Comparison of ENCODE assay signal across 19 cellular contexts in the genomic region with DNA sequence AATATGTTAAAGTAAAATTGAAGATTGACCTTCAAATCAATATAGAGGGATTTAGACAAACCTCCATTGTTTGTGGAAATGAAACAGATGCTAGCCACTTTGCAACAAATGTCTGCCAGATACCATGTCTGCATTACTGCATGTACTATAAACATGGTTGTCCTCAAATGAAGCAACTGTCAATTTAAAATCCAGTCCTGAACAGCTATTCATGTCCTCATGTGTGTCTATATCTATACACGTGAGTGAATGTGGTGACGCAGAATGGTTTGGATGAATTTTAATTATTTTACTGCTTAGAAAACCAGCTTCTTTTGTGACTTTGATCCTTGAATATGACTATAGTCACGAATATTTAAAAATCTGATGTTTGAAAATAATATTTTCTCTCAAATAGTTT.
"Had no signal": no experiment of that assay in that cellular context is flagged by ENCODE, and none has a peak within 500 bp of the region (broad histone marks: within the 10 kb centered on the region; RNA-seq: fewer than 3 reads in every experiment).

No MANE protein-coding gene starts in this region.

- H3K4me1 ChIP-seq: parathyroid adenoma, right atrium auricular region, spleen, tibial nerve had no signal

- H3K4me3 Mint-ChIP-seq: activated naive CD8-positive, alpha-beta T cell; activated T-cell treated with anti-CD3 and anti-CD28 coated beads, Interleukin-2, amount 50 U/mL, for 72 hours; naive thymus-derived CD4-positive, alpha-beta T cell had no signal

- H3K27me3 ChIP-seq: right atrium auricular region, spleen, tibial nerve had no signal

- H3K4me3 ChIP-seq: right atrium auricular region, spleen, tibial nerve had no signal

- H3K36me3 ChIP-seq: right atrium auricular region, spleen, tibial nerve had no signal

- H3K36me3 Mint-ChIP-seq: activated naive CD8-positive, alpha-beta T cell had no signal

- H3K27ac ChIP-seq: parathyroid adenoma, right atrium auricular region, spleen, tibial nerve had no signal

- H3K27ac Mint-ChIP-seq: activated naive CD8-positive, alpha-beta T cell; activated T-cell treated with anti-CD3 and anti-CD28 coated beads, Interleukin-2, amount 50 U/mL, for 72 hours; naive thymus-derived CD4-positive, alpha-beta T cell had no signal

- DNase-seq: activated CD4-positive, alpha-beta T cell treated with anti-CD3 and anti-CD28 coated beads for 4 hours; activated CD4-positive, alpha-beta T cell treated with anti-CD3 and anti-CD28 coated beads, Interleukin-2, amount 50 U/mL, for 4 hours; activated effector memory CD4-positive, alpha-beta T cell treated with Interleukin-2 at 50 U/mL for 16 hours; activated naive CD4-positive, alpha-beta T cell treated with Interleukin-2 at 50 U/mL for 16 hours; activated T-cell treated with anti-CD3 and anti-CD28 coated beads for 4 hours; activated T-cell treated with anti-CD3 and anti-CD28 coated beads, Interleukin-2, amount 50 U/mL, for 72 hours; anterior cingulate cortex; effector CD8-positive, alpha-beta T cell; islet precursor cell; left cardiac atrium; mammary epithelial cell; naive thymus-derived CD4-positive, alpha-beta T cell; nucleus accumbens; spleen; stimulated activated naive CD4-positive, alpha-beta T cell had no signal

- ATAC-seq: activated T-cell treated with anti-CD3 and anti-CD28 coated beads, Interleukin-2, amount 50 U/mL, for 72 hours; left cardiac atrium; naive thymus-derived CD4-positive, alpha-beta T cell had no signal

- H3K9me3 ChIP-seq: right atrium auricular region, spleen, tibial nerve had no signal
